ENCODE assay signal across 11 cellular contexts in the genomic region with DNA sequence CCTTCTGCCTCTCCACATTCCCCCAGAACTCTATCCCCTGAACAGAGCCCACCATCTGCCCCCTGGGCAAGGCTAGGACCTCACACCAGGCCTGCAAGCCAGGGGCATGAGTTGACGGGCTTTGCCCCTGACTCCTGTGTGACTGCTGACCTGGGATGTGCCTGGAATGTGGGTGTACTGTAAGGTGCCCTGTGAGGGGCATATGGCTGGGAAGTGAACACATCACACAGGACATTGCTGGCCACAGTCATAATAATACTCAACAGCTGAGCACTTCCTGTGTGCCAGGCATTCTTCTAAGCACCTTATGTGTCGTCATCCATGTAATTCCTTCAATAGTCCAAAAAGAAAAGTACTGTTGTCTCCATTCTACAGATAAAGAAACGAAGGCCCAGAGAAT. TPM values are rescaled to one million over a fixed set of nuclear protein-coding genes. Genes with fewer than 3 reads are reported as not detected.
DNase-seq lines count a peak whose midpoint lies in the region; ATAC-seq and TF ChIP-seq lines count a peak whose summit lies in the region.
"Had no signal": no experiment of that assay in that cellular context is flagged by ENCODE, and none has a peak within 500 bp of the region (broad histone marks: within the 10 kb centered on the region; RNA-seq: fewer than 3 reads in every experiment).

No MANE protein-coding gene starts in this region.

- CTCF ChIA-PET in T-cell (lab: Charles Lee): no interaction called here

- H3K27me3 Mint-ChIP-seq in activated T-cell treated with anti-CD3 and anti-CD28 coated beads, Interleukin-2, amount 50 U/mL, for 72 hours (ENCODE audit: low read depth): no peaks in the 10 kb centered on the region
- no peaks in the 10 kb centered on the region for H3K27me3 Mint-ChIP-seq in T-cell

- POLR2A ChIA-PET in T-cell (lab: Charles Lee): no interaction called here

- ATAC-seq in activated T-cell treated with anti-CD3 and anti-CD28 coated beads, Interleukin-2, amount 50 U/mL, for 72 hours (replicated peaks in 1 of 2): peak in 1 of 2 donors; percentile 22
- ATAC-seq in T-cell (replicated peaks in 1 of 4) (no peak), HG03378 (IDR thresholded peaks at IDR 0.05; ENCODE audit: unreplicated experiment) (no peak)
- peak; percentile 34 for ATAC-seq in stimulated activated effector memory CD8-positive, alpha-beta T cell treated with anti-CD3 and anti-CD28 coated beads, Interleukin-12 subunit alpha, Interleukin-12 subunit beta, amount 100 ng/mL, for 72 hours
- ATAC-seq: gastrocnemius medialis had no signal

- H3K36me3 Mint-ChIP-seq in activated T-cell treated with anti-CD3 and anti-CD28 coated beads, Interleukin-2, amount 50 U/mL, for 72 hours (ENCODE audit: insufficient read depth in 2 of 2): peaks cover 2 to 5% of the 10 kb centered on the region in 2 donors
- peaks cover 5% of the 10 kb centered on the region for H3K36me3 Mint-ChIP-seq in T-cell
- peaks cover 12% of the 10 kb centered on the region for H3K36me3 Mint-ChIP-seq in stimulated activated effector memory CD8-positive, alpha-beta T cell treated with anti-CD3 and anti-CD28 coated beads, Interleukin-12 subunit alpha, Interleukin-12 subunit beta, amount 100 ng/mL, for 72 hours

- peak overlapping the region; percentile 12 to 84 for H3K4me3 Mint-ChIP-seq in activated T-cell treated with anti-CD3 and anti-CD28 coated beads, Interleukin-2, amount 50 U/mL, for 72 hours
- peak overlapping the region; percentile 45 to 79 (median 69) for H3K4me3 Mint-ChIP-seq in T-cell
- H3K4me3 Mint-ChIP-seq in stimulated activated effector memory CD8-positive, alpha-beta T cell treated with anti-CD3 and anti-CD28 coated beads, Interleukin-12 subunit alpha, Interleukin-12 subunit beta, amount 100 ng/mL, for 72 hours: peak overlapping the region; percentile 64

- no peak for DNase-seq in activated T-cell treated with anti-CD3 and anti-CD28 coated beads, Interleukin-2, amount 50 U/mL, for 72 hours
- no peak for DNase-seq in activated T-cell treated with anti-CD3 and anti-CD28 coated beads, Interleukin-2, amount 50 U/mL, for 48 hours
- DNase-seq in T-cell: no peak
- peak; percentile 21 for DNase-seq in fibroblast of pulmonary artery (ENCODE audit: low read depth)
- DNase-seq in stimulated activated effector memory CD8-positive, alpha-beta T cell treated with anti-CD3 and anti-CD28 coated beads, Interleukin-12 subunit alpha, Interleukin-12 subunit beta, amount 100 ng/mL, for 72 hours (ENCODE audit: low spot score in 2 of 2): no peak
- no peak for DNase-seq in cerebellar nuclear complex (lab: John Stamatoyannopoulos, UW)
- DNase-seq in SHP77 (lab: John Stamatoyannopoulos, UW): no peak
- DNase-seq: activated CD4-positive, alpha-beta T cell treated with anti-CD3 and anti-CD28 coated beads, Interleukin-2, amount 50 U/mL, for 4 hours; amniotic stem cell; gastrocnemius medialis had no signal

- peaks cover 36% of the 10 kb centered on the region for H3K4me1 Mint-ChIP-seq in activated T-cell treated with anti-CD3 and anti-CD28 coated beads, Interleukin-2, amount 50 U/mL, for 72 hours (ENCODE audit: low read depth)
- H3K4me1 Mint-ChIP-seq in T-cell: peaks cover 19 to 25% (median 22%) of the 10 kb centered on the region in 3 donors
- H3K4me1 Mint-ChIP-seq in stimulated activated effector memory CD8-positive, alpha-beta T cell treated with anti-CD3 and anti-CD28 coated beads, Interleukin-12 subunit alpha, Interleukin-12 subunit beta, amount 100 ng/mL, for 72 hours: peaks cover 42% of the 10 kb centered on the region

- H3K4me3 ChIP-seq in fibroblast of pulmonary artery (replicated peaks; ENCODE audit: low read depth, low read length): no peak overlapping the region

- H3K9me3 Mint-ChIP-seq in activated T-cell treated with anti-CD3 and anti-CD28 coated beads, Interleukin-2, amount 50 U/mL, for 72 hours: no peaks in the 10 kb centered on the region
- H3K9me3 Mint-ChIP-seq in T-cell: no peaks in the 10 kb centered on the region
- no peaks in the 10 kb centered on the region for H3K9me3 Mint-ChIP-seq in stimulated activated effector memory CD8-positive, alpha-beta T cell treated with anti-CD3 and anti-CD28 coated beads, Interleukin-12 subunit alpha, Interleukin-12 subunit beta, amount 100 ng/mL, for 72 hours

- TF ChIP-seq CTCF in fibroblast of pulmonary artery (IDR thresholded peaks at IDR 0.05; ENCODE audit: low read length, missing control alignments): no peak

- peak overlapping the region; percentile 6 for H3K27ac Mint-ChIP-seq in activated T-cell treated with anti-CD3 and anti-CD28 coated beads, Interleukin-2, amount 50 U/mL, for 72 hours
- peak overlapping the region in 1 of 2 donors; percentile 28 for H3K27ac Mint-ChIP-seq in T-cell
- peak overlapping the region; percentile 54 for H3K27ac Mint-ChIP-seq in stimulated activated effector memory CD8-positive, alpha-beta T cell treated with anti-CD3 and anti-CD28 coated beads, Interleukin-12 subunit alpha, Interleukin-12 subunit beta, amount 100 ng/mL, for 72 hours

RNA-seq across cellular contexts. Expression of a gene that starts 13.3 kb away (rescaled TPM):
- 10 to 100 TPM; 24.4 to 38.8 TPM for total RNA-seq in activated T-cell treated with anti-CD3 and anti-CD28 coated beads, Interleukin-2, amount 50 U/mL, for 72 hours
- 10 to 100 TPM; 12.4 to 20.7 (median 17.0) TPM for total RNA-seq in T-cell

RNA-seq across cellular contexts. Expression of a gene that starts 27.2 kb away (rescaled TPM):
- 100 to 1,000 TPM; 106 to 133 TPM for total RNA-seq in activated T-cell treated with anti-CD3 and anti-CD28 coated beads, Interleukin-2, amount 50 U/mL, for 72 hours
- total RNA-seq in T-cell: 100 to 1,000 TPM in 2 of 5 donors, 10 to 100 TPM in 3; 80.0 to 115 (median 96.5) TPM

RNA-seq across cellular contexts. Expression of a gene that starts 40.7 kb away (rescaled TPM):
- total RNA-seq in activated T-cell treated with anti-CD3 and anti-CD28 coated beads, Interleukin-2, amount 50 U/mL, for 72 hours: 10 to 100 TPM in 1 of 2 donors, 1 to 10 TPM in 1; 6.9 to 11.5 TPM
- total RNA-seq in T-cell: under 1 TPM; 0.10 to 0.88 (median 0.58) TPM

Comparison
In these comparisons a context has a peak if more than half of its experiments do, and no peak if none do; other contexts are left out.
1. RNA of a gene that starts 40.7 kb away (total RNA-seq): 6.9 to 11.5 TPM in activated T-cell treated with anti-CD3 and anti-CD28 coated beads, Interleukin-2, amount 50 U/mL, for 72 hours; 0.10 to 0.88 TPM in T-cell; every median in the first group is over 4 times any median in the second.
2. Peak in every context shown above with its lines, with median percentiles within 50 percentile points of each other: H3K4me3 Mint-ChIP-seq.